ENCODE assay signal across 1 cellular context in the genomic region with DNA sequence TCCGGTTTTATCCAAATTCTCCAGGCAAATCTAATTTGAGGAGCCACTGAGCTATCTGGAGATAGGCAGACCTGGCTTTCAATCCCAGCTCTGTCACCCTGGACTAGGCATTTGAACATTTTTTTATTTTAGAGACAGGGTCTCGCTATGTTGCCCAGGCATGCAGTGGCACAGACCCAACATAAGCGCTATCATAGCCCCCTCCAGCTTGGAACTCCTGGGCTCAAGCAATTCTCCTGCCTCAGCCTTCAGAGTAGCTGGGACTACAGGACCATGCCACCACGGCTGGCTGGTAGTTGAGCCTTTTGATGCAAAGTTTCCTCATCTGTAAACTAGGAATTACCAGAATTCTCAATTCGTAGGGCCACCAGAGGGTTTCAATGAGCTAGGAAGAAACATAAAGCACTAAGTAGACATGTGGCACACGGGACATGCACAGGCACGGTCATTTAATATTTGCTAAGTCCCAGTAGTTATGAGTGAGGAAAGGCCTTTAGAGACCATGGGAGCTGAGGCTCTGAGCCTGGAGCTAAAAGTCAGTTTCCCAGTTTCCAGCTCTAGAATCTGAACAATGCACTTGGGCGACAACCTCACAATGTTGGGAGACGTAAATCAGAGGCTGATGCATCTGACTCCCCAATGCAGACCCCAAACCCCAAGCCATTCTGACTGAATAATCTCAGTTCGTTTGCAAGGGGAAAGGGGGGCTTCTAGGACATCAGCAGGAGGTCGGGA.
TF ChIP-seq lines count a peak whose summit lies in the region.

No MANE protein-coding gene starts in this region.

TF ChIP-seq in HepG2, 621 proteins besides CTCF, POLR2A, EP300 and RAD21:
- TF ChIP-seq GABPB1 (CRISPR knock-in tag; IDR thresholded peaks at IDR 0.05) (no peak), NR2F6 (IDR thresholded peaks at IDR 0.05) (no peak), NR2F6 (CRISPR knock-in tag; IDR thresholded peaks at IDR 0.05) (no peak), BATF2 (CRISPR knock-in tag; IDR thresholded peaks at IDR 0.05) (no peak), ZNF251 (CRISPR knock-in tag; IDR thresholded peaks at IDR 0.05) (no peak), TSC22D2 (CRISPR knock-in tag; IDR thresholded peaks at IDR 0.05; ENCODE audit: borderline replicate concordance) (no peak), ZNF589 (CRISPR knock-in tag; conservative IDR thresholded peaks at IDR 0.05) (no peak), ZNF12 (CRISPR knock-in tag; IDR thresholded peaks at IDR 0.05) (no peak), RBAK (CRISPR knock-in tag; IDR thresholded peaks at IDR 0.05) (no peak), FOXA1 (IDR thresholded peaks at IDR 0.05) (no peak), FOXA1 (CRISPR knock-in tag; IDR thresholded peaks at IDR 0.05) (no peak)
TF ChIP-seq in HepG2: peak in this region for 0.
